ENCODE assay signal across 1 cellular context in the genomic region with DNA sequence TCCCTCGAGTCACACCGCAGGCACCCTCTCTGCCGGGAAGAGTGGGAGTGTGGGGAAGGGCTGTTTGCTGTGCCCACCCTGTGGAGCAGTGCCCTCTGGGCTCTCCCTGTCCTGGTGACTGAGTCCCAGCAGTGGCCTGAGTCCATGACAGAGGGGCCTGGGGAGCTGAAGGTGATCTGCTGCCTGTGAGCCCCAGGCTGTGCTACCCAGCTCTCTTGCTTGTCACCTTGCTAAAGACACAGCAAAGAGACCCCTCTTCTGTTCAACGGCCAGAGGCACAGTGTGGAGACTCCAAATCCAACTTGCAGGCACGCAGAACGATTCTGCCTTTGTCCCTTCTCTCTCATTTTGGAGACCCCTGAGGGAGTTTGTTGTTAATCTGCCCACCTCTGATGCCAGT.
TF ChIP-seq lines count a peak whose summit lies in the region.

No MANE protein-coding gene starts in this region.

TF ChIP-seq in Ishikawa, 13 proteins besides CTCF, POLR2A, EP300 and RAD21 (continued from another document):
- TF ChIP-seq, protein P1, sequence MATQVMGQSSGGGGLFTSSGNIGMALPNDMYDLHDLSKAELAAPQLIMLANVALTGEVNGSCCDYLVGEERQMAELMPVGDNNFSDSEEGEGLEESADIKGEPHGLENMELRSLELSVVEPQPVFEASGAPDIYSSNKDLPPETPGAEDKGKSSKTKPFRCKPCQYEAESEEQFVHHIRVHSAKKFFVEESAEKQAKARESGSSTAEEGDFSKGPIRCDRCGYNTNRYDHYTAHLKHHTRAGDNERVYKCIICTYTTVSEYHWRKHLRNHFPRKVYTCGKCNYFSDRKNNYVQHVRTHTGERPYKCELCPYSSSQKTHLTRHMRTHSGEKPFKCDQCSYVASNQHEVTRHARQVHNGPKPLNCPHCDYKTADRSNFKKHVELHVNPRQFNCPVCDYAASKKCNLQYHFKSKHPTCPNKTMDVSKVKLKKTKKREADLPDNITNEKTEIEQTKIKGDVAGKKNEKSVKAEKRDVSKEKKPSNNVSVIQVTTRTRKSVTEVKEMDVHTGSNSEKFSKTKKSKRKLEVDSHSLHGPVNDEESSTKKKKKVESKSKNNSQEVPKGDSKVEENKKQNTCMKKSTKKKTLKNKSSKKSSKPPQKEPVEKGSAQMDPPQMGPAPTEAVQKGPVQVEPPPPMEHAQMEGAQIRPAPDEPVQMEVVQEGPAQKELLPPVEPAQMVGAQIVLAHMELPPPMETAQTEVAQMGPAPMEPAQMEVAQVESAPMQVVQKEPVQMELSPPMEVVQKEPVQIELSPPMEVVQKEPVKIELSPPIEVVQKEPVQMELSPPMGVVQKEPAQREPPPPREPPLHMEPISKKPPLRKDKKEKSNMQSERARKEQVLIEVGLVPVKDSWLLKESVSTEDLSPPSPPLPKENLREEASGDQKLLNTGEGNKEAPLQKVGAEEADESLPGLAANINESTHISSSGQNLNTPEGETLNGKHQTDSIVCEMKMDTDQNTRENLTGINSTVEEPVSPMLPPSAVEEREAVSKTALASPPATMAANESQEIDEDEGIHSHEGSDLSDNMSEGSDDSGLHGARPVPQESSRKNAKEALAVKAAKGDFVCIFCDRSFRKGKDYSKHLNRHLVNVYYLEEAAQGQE (IDR thresholded peaks at IDR 0.05; ENCODE audit: low read depth), result no peak
